ENCODE assay signal across 8 cellular contexts in genomic region chr5:173573126-173573960, GRCh38. TPM values are rescaled to one million over a fixed set of nuclear protein-coding genes. Genes with fewer than 3 reads are reported as not detected.
DNase-seq lines count a peak whose midpoint lies in the region; ATAC-seq and TF ChIP-seq lines count a peak whose summit lies in the region.

No MANE protein-coding gene starts in this region.

- no peaks in the 10 kb centered on the region for H3K79me1 ChIP-seq in trophoblast cell (ENCODE audit: low read length)

- peaks cover 3% of the 10 kb centered on the region for H3K36me3 Mint-ChIP-seq in glutamatergic neuron (ENCODE audit: unreplicated experiment)

- no peak overlapping the region for H3K27ac Mint-ChIP-seq in glutamatergic neuron (ENCODE audit: unreplicated experiment)

- no peak overlapping the region for H4K91ac ChIP-seq in trophoblast cell (ENCODE audit: low read depth, low read length)

- ATAC-seq in GM19025 (IDR thresholded peaks at IDR 0.05; ENCODE audit: low read depth, unreplicated experiment) = peak; percentile 58

- H2AFZ ChIP-seq in trophoblast cell (ENCODE audit: insufficient read depth, low read length, poor library complexity) = no peak overlapping the region

- no peak overlapping the region for H2BK120ac ChIP-seq in trophoblast cell (ENCODE audit: insufficient read depth, low read length, poor library complexity)

- no peak for TF ChIP-seq POLR2A in tibial nerve (IDR thresholded peaks at IDR 0.05)

- peak overlapping the region; percentile 2 for H3K9ac ChIP-seq in trophoblast cell (ENCODE audit: low read length)

- H3K36me3 ChIP-seq in trophoblast cell (ENCODE audit: control insufficient read depth in 1 of 2, insufficient read depth in 2 of 2, low read length in 2 of 2) = no peaks in the 10 kb centered on the region
- H3K36me3 ChIP-seq in tibial nerve = peaks cover 0 to 2% (median 0%) of the 10 kb centered on the region in 3 donors

- peak overlapping the region; percentile 42 for H3K4me2 ChIP-seq in trophoblast cell (ENCODE audit: low read length)

- H2BK5ac ChIP-seq in trophoblast cell (ENCODE audit: low read depth, low read length, poor library complexity) = no peak overlapping the region

- no peak overlapping the region for H3K14ac ChIP-seq in trophoblast cell (ENCODE audit: low read length)

- H3K4me3 Mint-ChIP-seq in glutamatergic neuron (ENCODE audit: unreplicated experiment) = no peak overlapping the region

- peak in 1 of 2 donors; percentile 36 for TF ChIP-seq EP300 in tibial nerve (IDR thresholded peaks at IDR 0.05)

- peak; percentile 95 for DNase-seq in AG20443 (ENCODE audit: low spot score)
- DNase-seq in HuH-7 (ENCODE audit: low spot score) = peak; percentile 86
- peak; percentile 39 to 71 for DNase-seq in SHP77 (lab: John Stamatoyannopoulos, UW)
- peak; percentile 38 to 55 (median 43) for DNase-seq in activated naive CD4-positive, alpha-beta T cell (lab: John Stamatoyannopoulos, UW)
- DNase-seq in glutamatergic neuron = peak; percentile 86
- peak; percentile 56 to 80 for DNase-seq in trophoblast cell
- peak; percentile 45 to 54 for DNase-seq in tibial nerve (ENCODE audit: low spot score in 2 of 2)

- no peak overlapping the region for H4K12ac ChIP-seq in trophoblast cell (ENCODE audit: low read depth, low read length)

- no peaks in the 10 kb centered on the region for H3K4me1 ChIP-seq in trophoblast cell (ENCODE audit: control insufficient read depth in 1 of 2, insufficient read depth in 2 of 2, low read length in 2 of 2)
- H3K4me1 ChIP-seq in tibial nerve = peaks cover 0 to 5% (median 0%) of the 10 kb centered on the region in 4 donors

- no peak overlapping the region for H2AK5ac ChIP-seq in trophoblast cell (ENCODE audit: low read length)

- no peak overlapping the region for H4K8ac ChIP-seq in trophoblast cell (ENCODE audit: low read depth, low read length)

- no peak overlapping the region for H3K4ac ChIP-seq in trophoblast cell (ENCODE audit: low read depth, low read length)

- no peaks in the 10 kb centered on the region for H3K4me1 Mint-ChIP-seq in glutamatergic neuron (ENCODE audit: low read depth, unreplicated experiment)

- no peak overlapping the region for H2BK12ac ChIP-seq in trophoblast cell (ENCODE audit: low read length)

- H3K27ac ChIP-seq in trophoblast cell (ENCODE audit: low read depth, low read length) = no peak overlapping the region
- H3K27ac ChIP-seq in tibial nerve = no peak overlapping the region

- H3K23ac ChIP-seq in trophoblast cell (ENCODE audit: low read length) = no peak overlapping the region

- no peak overlapping the region for H3K4me3 ChIP-seq in trophoblast cell (ENCODE audit: low read depth, low read length)
- no peak overlapping the region for H3K4me3 ChIP-seq in tibial nerve

- H3K18ac ChIP-seq in trophoblast cell (ENCODE audit: low read length) = no peak overlapping the region

- WGBS in trophoblast cell (ENCODE audit: extremely low coverage, insufficient coverage, insufficient read length) = no CpG with 5 or more reads among the region's 35 CpGs
- WGBS in tibial nerve, 2 donors = 29 to 51% methylated on average over 20 to 35 of the region's 35 CpGs

- H3K27me3 ChIP-seq in trophoblast cell (ENCODE audit: insufficient read depth, low read length) = no peaks in the 10 kb centered on the region
- H3K27me3 ChIP-seq in tibial nerve = no peaks in the 10 kb centered on the region

- peaks cover 2% of the 10 kb centered on the region for H3K9me3 ChIP-seq in trophoblast cell (ENCODE audit: insufficient read depth, low read depth, low read length)
- H3K9me3 ChIP-seq in tibial nerve = peaks cover 0 to 8% (median 0%) of the 10 kb centered on the region in 4 donors

- no peaks in the 10 kb centered on the region for H3K79me2 ChIP-seq in trophoblast cell (ENCODE audit: control insufficient read depth, insufficient read depth, low read length, poor library complexity)

- H3K9me3 Mint-ChIP-seq in glutamatergic neuron (ENCODE audit: unreplicated experiment) = peaks cover 1% of the 10 kb centered on the region

- H3K27me3 Mint-ChIP-seq in glutamatergic neuron (ENCODE audit: unreplicated experiment) = no peaks in the 10 kb centered on the region

- peak; percentile 99 for TF ChIP-seq CTCF in glutamatergic neuron (IDR thresholded peaks at IDR 0.05; ENCODE audit: partially characterized antibody, unreplicated experiment)
- TF ChIP-seq CTCF in tibial nerve (IDR thresholded peaks at IDR 0.05) = peak; percentile 91 to 98 (median 96)

RNA-seq across cellular contexts. Expression of gene BOD1, which starts 43.1 kb away (rescaled TPM):
- total RNA-seq in glutamatergic neuron (ENCODE audit: unreplicated experiment) (62.7 TPM), tibial nerve (10 to 100 TPM; 37.3 to 55.1 (median 44.7) TPM)
- 58.2 and 60.5 TPM in 2 replicates for polyA plus RNA-seq in trophoblast cell (2013)

Comparison
In these comparisons a context has a peak if more than half of its experiments do, and no peak if none do; other contexts are left out.
1. DNase-seq: peak in every context shown above with its lines; median percentile 95 in AG20443; 86 in HuH-7; 86 in glutamatergic neuron; 68 in trophoblast cell; 55 in SHP77; 50 in tibial nerve; 43 in activated naive CD4-positive, alpha-beta T cell.